Comparison of ENCODE assay signal across 15 cellular contexts in the genomic region with DNA sequence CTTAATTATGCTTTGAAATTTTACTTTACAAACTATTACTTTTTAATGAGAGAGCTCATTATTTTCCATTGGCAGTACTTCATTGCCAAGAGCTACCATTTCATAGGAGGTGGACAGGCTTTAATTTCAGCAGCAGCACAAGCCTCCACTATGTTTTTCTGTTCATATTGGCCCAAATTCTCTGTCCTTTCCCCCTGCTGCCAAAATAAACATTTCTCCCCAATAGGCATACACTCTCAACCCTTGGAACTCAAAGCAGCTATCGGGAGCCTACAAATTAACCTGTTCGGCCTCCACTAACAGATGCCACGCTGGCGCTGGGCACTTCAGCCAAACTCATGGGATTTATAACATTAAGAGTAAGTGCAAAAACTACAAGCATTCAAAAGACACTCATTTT.
DNase-seq lines count a peak whose midpoint lies in the region; ATAC-seq and TF ChIP-seq lines count a peak whose summit lies in the region.
"Had no signal": no experiment of that assay in that cellular context is flagged by ENCODE, and none has a peak within 500 bp of the region (broad histone marks: within the 10 kb centered on the region; RNA-seq: fewer than 3 reads in every experiment).

No MANE protein-coding gene starts in this region.

- no peak for TF ChIP-seq EP300 in SK-N-SH (IDR thresholded peaks at IDR 0.05; ENCODE audit: borderline replicate concordance in 1 of 2, low read depth in 1 of 2, low read length in 1 of 2)

- H3K27me3 ChIP-seq in SK-N-SH (ENCODE audit: insufficient read depth) (no peaks in the 10 kb centered on the region), PC-3 (ENCODE audit: low read length) (no peaks in the 10 kb centered on the region), osteoblast (ENCODE audit: insufficient read depth, low read length) (no peaks in the 10 kb centered on the region), brain microvascular endothelial cell (replicated peaks) (no peaks in the 10 kb centered on the region), colonic mucosa (no peaks in the 10 kb centered on the region)

- no peak for ATAC-seq in SK-N-SH treated with all-trans-retinoic acid at 6 μM for 48 hours
- no peak for ATAC-seq in PC-3

- 99% methylated on average over 4 of the region's 4 CpGs for WGBS in SK-N-SH (ENCODE audit: low lambda C conversion rate)

- in situ Hi-C loops in brain microvascular endothelial cell (cut with HindIII; ENCODE audit: low pct_ligation_motif_present, low sequenced_read_pairs) = no loop called here

- H3K36me3 ChIP-seq in SK-N-SH (replicated peaks in 1 of 2; ENCODE audit: control insufficient read depth in 1 of 2, insufficient read depth in 2 of 2, low read length in 1 of 2) = no peaks in the 10 kb centered on the region
- H3K36me3 ChIP-seq in PC-3 (ENCODE audit: low read depth, low read length) = no peaks in the 10 kb centered on the region
- H3K36me3 ChIP-seq in osteoblast (ENCODE audit: insufficient read depth, low read length) = no peaks in the 10 kb centered on the region
- H3K36me3 ChIP-seq in brain microvascular endothelial cell (replicated peaks) = no peaks in the 10 kb centered on the region
- H3K36me3 ChIP-seq in colonic mucosa = no peaks in the 10 kb centered on the region

- H4K20me1 ChIP-seq in SK-N-SH (ENCODE audit: insufficient read depth) = no peaks in the 10 kb centered on the region
- H4K20me1 ChIP-seq in PC-3 (ENCODE audit: low read length) = no peaks in the 10 kb centered on the region
- no peaks in the 10 kb centered on the region for H4K20me1 ChIP-seq in osteoblast (ENCODE audit: insufficient read depth, low read length)

- H3K4me2 ChIP-seq in SK-N-SH (peak overlapping the region; percentile 65; the same call in 1 of the 2 replicates), PC-3 (ENCODE audit: low read length) (no peak overlapping the region), osteoblast (ENCODE audit: insufficient read depth, low read length) (peak overlapping the region; percentile 78)
- H3K4me2 ChIP-seq: KMS-11 had no signal

- H3K9ac ChIP-seq in SK-N-SH (no peak overlapping the region), PC-3 (ENCODE audit: low read length) (no peak overlapping the region), colonic mucosa (ENCODE audit: low read depth in 2 of 2, low read length in 2 of 2) (no peak overlapping the region)
- H3K9ac ChIP-seq: KMS-11 had no signal

- H3K4me3 ChIP-seq in SK-N-SH (ENCODE audit: low read depth in 2 of 2, low read length in 1 of 2) = peak overlapping the region in 1 of 2 experiments; percentile 35; a peak in 1 of 4 replicates
- no peak overlapping the region for H3K4me3 ChIP-seq in PC-3 (ENCODE audit: low read length)
- no peak overlapping the region for H3K4me3 ChIP-seq in osteoblast (ENCODE audit: insufficient read depth, low read length)
- H3K4me3 ChIP-seq in brain microvascular endothelial cell (ENCODE audit: low read depth, low read length) = no peak overlapping the region
- H3K4me3 ChIP-seq in colonic mucosa = no peak overlapping the region

- intact Hi-C loops in PC-3 (cut with micrococcal nuclease) (loop anchor here (5.0 kb wide), 2 partner anchors 41 to 69 kb away; no protein-coding TSS in a partner anchor), colonic mucosa (cut with DNase I) (no loop called here)

- H3K4me1 ChIP-seq in SK-N-SH (ENCODE audit: control insufficient read depth in 1 of 2, insufficient read depth in 2 of 2, low read depth in 1 of 2, low read length in 1 of 2) (peaks cover 7 to 13% of the 10 kb centered on the region in 2 experiments; a peak in 3 of 4 replicates), PC-3 (ENCODE audit: insufficient read depth, low read length) (peaks cover 18% of the 10 kb centered on the region), osteoblast (ENCODE audit: insufficient read depth, low read length) (peaks cover 7% of the 10 kb centered on the region), colonic mucosa (no peaks in the 10 kb centered on the region)

- DNase-seq in SK-N-SH = no peak
- no peak for DNase-seq in PC-3
- DNase-seq in caudate nucleus (lab: John Stamatoyannopoulos, UW) = peak in 5 of 61 donors; percentile 20 to 41 (median 32)
- no peak for DNase-seq in osteoblast (ENCODE audit: insufficient read length, low spot score, missing footprints)
- DNase-seq in brain microvascular endothelial cell = no peak
- no peak for DNase-seq in colonic mucosa
- DNase-seq in NCI-H1417 treated with DMSO at 0.1 percent for 48 hours (lab: John Stamatoyannopoulos, UW) = no peak
- DNase-seq: DMS153; NCI-H1048; NCI-H2227 treated with DMSO at 0.1 percent for 48 hours; NCI-H526 treated with DMSO at 0.1 percent for 48 hours; NK-92 treated with Interleukin-12 subunit alpha and Interleukin-12 subunit beta, amount 100 ng/mL, for 24 hours had no signal

- H2AFZ ChIP-seq in SK-N-SH (ENCODE audit: low read depth) (no peak overlapping the region; the same call in 1 of the 2 replicates), PC-3 (ENCODE audit: low read length) (peak overlapping the region; percentile 53; the same call in 1 of the 2 replicates), osteoblast (ENCODE audit: low read length) (peak overlapping the region; percentile 40)

- H3K27ac ChIP-seq in SK-N-SH (ENCODE audit: low read depth in 2 of 2, low read length in 1 of 2) (no peak overlapping the region; a peak in 1 of 4 replicates), PC-3 (ENCODE audit: low read length) (no peak overlapping the region; the same call in 1 of the 2 replicates), caudate nucleus (ENCODE audit: low read depth, low read length) (peak overlapping the region; percentile 68), osteoblast (ENCODE audit: low read depth, low read length) (no peak overlapping the region), brain microvascular endothelial cell (no peak overlapping the region), colonic mucosa (no peak overlapping the region)
- H3K27ac ChIP-seq: C4-2B, KMS-11 had no signal

- TF ChIP-seq CTCF in SK-N-SH (IDR thresholded peaks at IDR 0.05) (no peak), PC-3 (conservative IDR thresholded peaks at IDR 0.05; ENCODE audit: low read depth, low read length) (no peak), osteoblast (IDR thresholded peaks at IDR 0.05; ENCODE audit: extremely low read depth, low read depth, low read length) (no peak), brain microvascular endothelial cell (IDR thresholded peaks at IDR 0.05; ENCODE audit: low read depth, low read length, missing control alignments) (no peak), colonic mucosa (IDR thresholded peaks at IDR 0.05) (no peak)

- H3K9me2 ChIP-seq in SK-N-SH (no peaks in the 10 kb centered on the region), PC-3 (replicated peaks; ENCODE audit: low read length) (no peaks in the 10 kb centered on the region)

- CTCF ChIA-PET in SK-N-SH (lab: Yijun Ruan, JAX) (interaction anchor here (1.1 to 1.2 kb wide), 2 partner anchors 43 to 89 kb away, joined by 3 to 6 read pairs; no protein-coding TSS in a partner anchor), PC-3 (lab: Charles Lee) (no interaction called here)

- H3K79me2 ChIP-seq in SK-N-SH (ENCODE audit: insufficient read depth) (no peaks in the 10 kb centered on the region), PC-3 (ENCODE audit: low read length) (no peaks in the 10 kb centered on the region), osteoblast (ENCODE audit: insufficient read depth, low read length) (no peaks in the 10 kb centered on the region)

- H3K9me3 ChIP-seq in SK-N-SH = no peaks in the 10 kb centered on the region
- H3K9me3 ChIP-seq in PC-3 (ENCODE audit: low read length) = no peaks in the 10 kb centered on the region
- no peaks in the 10 kb centered on the region for H3K9me3 ChIP-seq in osteoblast (ENCODE audit: low read depth, low read length)
- H3K9me3 ChIP-seq in colonic mucosa = no peaks in the 10 kb centered on the region

- BruUV-seq in PC-3 (replicated peaks; lab: Mats Ljungman, UMichigan) = no TSS peak

- no peak for TF ChIP-seq RAD21 in SK-N-SH (IDR thresholded peaks at IDR 0.05; ENCODE audit: low read length)

- H3F3A ChIP-seq in SK-N-SH (replicated peaks; ENCODE audit: insufficient read depth) (no peaks in the 10 kb centered on the region), PC-3 (ENCODE audit: low read length, unreplicated experiment) (no peaks in the 10 kb centered on the region)

- POLR2A ChIA-PET in SK-N-SH (lab: Yijun Ruan, JAX) = no interaction called here
- POLR2A ChIA-PET in PC-3 (lab: Charles Lee; ENCODE audit: unreplicated experiment) = no interaction called here

TF ChIP-seq in SK-N-SH, 30 proteins besides CTCF, POLR2A, EP300 and RAD21 (continues in another document):
- TF ChIP-seq, protein P1, sequence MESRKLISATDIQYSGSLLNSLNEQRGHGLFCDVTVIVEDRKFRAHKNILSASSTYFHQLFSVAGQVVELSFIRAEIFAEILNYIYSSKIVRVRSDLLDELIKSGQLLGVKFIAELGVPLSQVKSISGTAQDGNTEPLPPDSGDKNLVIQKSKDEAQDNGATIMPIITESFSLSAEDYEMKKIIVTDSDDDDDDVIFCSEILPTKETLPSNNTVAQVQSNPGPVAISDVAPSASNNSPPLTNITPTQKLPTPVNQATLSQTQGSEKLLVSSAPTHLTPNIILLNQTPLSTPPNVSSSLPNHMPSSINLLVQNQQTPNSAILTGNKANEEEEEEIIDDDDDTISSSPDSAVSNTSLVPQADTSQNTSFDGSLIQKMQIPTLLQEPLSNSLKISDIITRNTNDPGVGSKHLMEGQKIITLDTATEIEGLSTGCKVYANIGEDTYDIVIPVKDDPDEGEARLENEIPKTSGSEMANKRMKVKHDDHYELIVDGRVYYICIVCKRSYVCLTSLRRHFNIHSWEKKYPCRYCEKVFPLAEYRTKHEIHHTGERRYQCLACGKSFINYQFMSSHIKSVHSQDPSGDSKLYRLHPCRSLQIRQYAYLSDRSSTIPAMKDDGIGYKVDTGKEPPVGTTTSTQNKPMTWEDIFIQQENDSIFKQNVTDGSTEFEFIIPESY (IDR thresholded peaks at IDR 0.05; ENCODE audit: borderline replicate concordance, low read depth) = no peak
- TF ChIP-seq RXRA (IDR thresholded peaks at IDR 0.05; ENCODE audit: borderline replicate concordance, low read depth) = no peak

TF ChIP-seq in SK-N-SH treated with all-trans-retinoic acid at 6 μM for 48 hours, 23 proteins besides CTCF, POLR2A, EP300 and RAD21 (continues in another document):
- TF ChIP-seq ZNF70 (CRISPR knock-in tag; IDR thresholded peaks at IDR 0.05) = no peak
- no peak for TF ChIP-seq ARNTL (CRISPR knock-in tag; IDR thresholded peaks at IDR 0.05; ENCODE audit: borderline replicate concordance, low read depth)
- TF ChIP-seq TCF4 (CRISPR knock-in tag; IDR thresholded peaks at IDR 0.05; ENCODE audit: borderline replicate concordance) = no peak
